In genomic region chr9:91062281-91062680, GRCh38 we compare ENCODE assay signal across 11 cellular contexts.
"Had no signal": no experiment of that assay in that cellular context is flagged by ENCODE, and none has a peak within 500 bp of the region (broad histone marks: within the 10 kb centered on the region; RNA-seq: fewer than 3 reads in every experiment).

No MANE protein-coding gene starts in this region.

- H3K27ac ChIP-seq: pancreas, thyroid gland had no signal

- ATAC-seq: activated CD4-positive, CD25-positive, alpha-beta regulatory T cell treated with anti-CD3 and anti-CD28 coated beads, Interleukin-2, amount 50 U/mL, for 24 hours; gastroesophageal sphincter; pancreas had no signal

- H3K27me3 ChIP-seq: breast epithelium, gastroesophageal sphincter, pancreas, thyroid gland had no signal

- DNase-seq: aorta, kidney, naive B cell, pancreas, retina, small intestine, T-helper 2 cell, thyroid gland had no signal

- H3K36me3 Mint-ChIP-seq: naive B cell had no signal

- H3K9me3 Mint-ChIP-seq: naive B cell had no signal

- H3K9me3 ChIP-seq: breast epithelium, gastroesophageal sphincter, pancreas, thyroid gland had no signal

- H3K36me3 ChIP-seq: breast epithelium, gastroesophageal sphincter, pancreas, thyroid gland had no signal

- H3K4me1 ChIP-seq: breast epithelium had no signal

- H3K4me3 Mint-ChIP-seq: naive B cell had no signal

- FAIRE-seq: kidney, pancreas, small intestine had no signal

- H3K4me3 ChIP-seq: breast epithelium, gastroesophageal sphincter, pancreas, thyroid gland had no signal

- H3K27ac Mint-ChIP-seq: naive B cell had no signal
